22 cellular contexts compared by ENCODE assay signal in the genomic region with DNA sequence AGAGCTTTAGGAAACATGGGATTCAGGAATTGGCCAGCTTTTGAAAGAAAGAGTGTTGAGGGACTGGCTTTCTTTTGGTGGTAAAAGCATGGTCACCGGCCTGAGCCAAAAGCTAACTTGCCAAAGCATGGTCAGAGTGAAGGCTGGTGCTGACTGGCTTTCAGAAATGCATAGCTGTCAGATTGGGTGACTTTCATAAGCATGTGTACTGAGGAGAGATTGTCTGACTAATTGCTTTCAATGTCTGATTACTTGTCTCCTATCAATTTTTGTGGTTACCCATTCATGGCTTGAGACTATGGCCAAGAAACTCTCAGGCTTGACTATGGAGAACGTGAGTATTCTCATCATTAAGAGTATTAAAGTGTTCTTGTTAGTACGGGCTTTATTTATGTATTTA.
"Had no signal": no experiment of that assay in that cellular context is flagged by ENCODE, and none has a peak within 500 bp of the region (broad histone marks: within the 10 kb centered on the region; RNA-seq: fewer than 3 reads in every experiment).

No MANE protein-coding gene starts in this region.

- H3K4me2 ChIP-seq: SK-N-SH had no signal

- H3K27ac ChIP-seq: RWPE1 had no signal

- H3K9me3 ChIP-seq: SK-N-SH had no signal

- DNase-seq: KBM-7; MV-4-11; NCI-H1048; NCI-H1105; NCI-H1417; NCI-H1436 treated with DMSO at 0.1 percent for 48 hours; NCI-H1694; NCI-H187 treated with DMSO at 0.1 percent for 48 hours; NCI-H2029 treated with DMSO at 0.1 percent for 48 hours; NCI-H2107; NCI-H226; NCI-H446; NCI-H510A; NCI-H524 treated with DMSO at 0.1 percent for 48 hours; NCI-H69; NCI-H774; NK-92 treated with Interleukin-12 subunit alpha and Interleukin-12 subunit beta, amount 100 ng/mL, for 24 hours; OCI-M1; SHP77; SK-N-SH; SW 1271 had no signal

- H3K9ac ChIP-seq: SK-N-SH had no signal
